23 cellular contexts compared by ENCODE assay signal in genomic region chr2:102267774-102268173, GRCh38. TPM values are rescaled to one million over a fixed set of nuclear protein-coding genes. Genes with fewer than 3 reads are reported as not detected.
"Had no signal": no experiment of that assay in that cellular context is flagged by ENCODE, and none has a peak within 500 bp of the region (broad histone marks: within the 10 kb centered on the region; RNA-seq: fewer than 3 reads in every experiment).

No MANE protein-coding gene starts in this region.

- DNase-seq: Kasumi-1, MM.1S, NCI-H1092 treated with DMSO at 0.1 percent for 48 hours, NCI-H1417, NCI-H1436 treated with DMSO at 0.1 percent for 48 hours, NCI-H1694, NCI-H187 treated with DMSO at 0.1 percent for 48 hours, NCI-H2029 treated with DMSO at 0.1 percent for 48 hours, NCI-H226, NCI-H446, NCI-H510A, NCI-H524 treated with DMSO at 0.1 percent for 48 hours, NCI-H69, NCI-H774, RPMI8226, SHP77 had no signal

- ATAC-seq: K562, SK-N-SH treated with all-trans-retinoic acid at 6 μM for 48 hours had no signal

- H3K4me3 ChIP-seq: K562 had no signal

- H3K9ac ChIP-seq: KMS-11 had no signal

- H3K27ac ChIP-seq: HL-60, KMS-11 had no signal

- H3K4me2 ChIP-seq: KMS-11 had no signal

RNA-seq across cellular contexts. Expression of gene IL1RL1, which starts 43.6 kb away (rescaled TPM):
- total RNA-seq: HT-29, M059J had no signal
- polyA plus RNA-seq: IgD-negative memory B cell had no signal
